20 cellular contexts compared by ENCODE assay signal in the genomic region with DNA sequence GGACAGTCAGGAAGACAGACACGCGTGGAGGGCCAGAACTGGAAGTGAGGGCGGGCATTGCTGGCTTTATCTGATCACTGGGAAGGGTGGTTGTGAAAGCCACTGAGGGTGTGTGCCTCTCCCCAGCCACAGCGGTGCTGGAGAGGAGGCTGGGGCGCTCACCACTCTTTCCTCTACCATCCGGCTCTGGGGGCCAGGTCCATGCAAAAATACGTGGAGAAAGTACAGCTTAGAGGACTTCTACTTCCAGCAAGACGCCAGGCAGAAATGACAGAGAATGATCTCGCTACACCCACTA.
"Had no signal": no experiment of that assay in that cellular context is flagged by ENCODE, and none has a peak within 500 bp of the region (broad histone marks: within the 10 kb centered on the region; RNA-seq: fewer than 3 reads in every experiment).

No MANE protein-coding gene starts in this region.

- H3K27me3 ChIP-seq: brain microvascular endothelial cell, ovary, sigmoid colon, thyroid gland, upper lobe of left lung, vagina had no signal

- H3K9me3 Mint-ChIP-seq: activated CD4-positive, alpha-beta memory T cell treated with anti-CD3 and anti-CD28 coated beads for 36 hours; activated T-helper 1 cell treated with anti-CD3 and anti-CD28 coated beads, Interleukin-12 subunit alpha, Interleukin-12 subunit beta, Interleukin-2, Interleukin-4 antibody, amounts not matched to agents 30 ng/mL and 10 ng/mL and 1 ng/mL, durations not matched to agents 14 hours and 24 hours and 36 hours; immature natural killer cell; natural killer cell treated with Interleukin-12 subunit alpha and Interleukin-12 subunit beta and Interleukin-15 and Interleukin-18, amount 100 ng/mL, for 72 hours; stimulated activated memory B cell treated with anti-CD40 and anti-IgM and Interleukin-4, amounts not matched to agents 10 μg/mL and 1 μg/mL and 100 μg/mL, for 72 hours had no signal

- H3K27me3 Mint-ChIP-seq: activated CD4-positive, alpha-beta memory T cell treated with anti-CD3 and anti-CD28 coated beads for 36 hours had no signal

- H3K36me3 Mint-ChIP-seq: activated CD4-positive, alpha-beta memory T cell treated with anti-CD3 and anti-CD28 coated beads for 36 hours; immature natural killer cell; natural killer cell treated with Interleukin-12 subunit alpha and Interleukin-12 subunit beta and Interleukin-15 and Interleukin-18, amount 100 ng/mL, for 72 hours; stimulated activated memory B cell treated with anti-CD40 and anti-IgM and Interleukin-4, amounts not matched to agents 10 μg/mL and 1 μg/mL and 100 μg/mL, for 72 hours had no signal

- H3K27ac ChIP-seq: brain microvascular endothelial cell, foreskin keratinocyte, heart left ventricle, lower lobe of right lung, ovary, sigmoid colon, stomach, thyroid gland, upper lobe of left lung, vagina had no signal

- DNase-seq: cortex of kidney, sigmoid colon, T1000 had no signal

- H3K4me1 ChIP-seq: foreskin keratinocyte, heart left ventricle, lower lobe of right lung, sigmoid colon, thyroid gland, vagina had no signal

- H3K27ac Mint-ChIP-seq: activated CD4-positive, alpha-beta memory T cell treated with anti-CD3 and anti-CD28 coated beads for 36 hours; activated T-helper 1 cell treated with anti-CD3 and anti-CD28 coated beads, Interleukin-12 subunit alpha, Interleukin-12 subunit beta, Interleukin-2, Interleukin-4 antibody, amounts not matched to agents 30 ng/mL and 10 ng/mL and 1 ng/mL, durations not matched to agents 14 hours and 24 hours and 36 hours; immature natural killer cell; natural killer cell treated with Interleukin-12 subunit alpha and Interleukin-12 subunit beta and Interleukin-15 and Interleukin-18, amount 100 ng/mL, for 72 hours; progenitor cell of endocrine pancreas; stimulated activated memory B cell treated with anti-CD40 and anti-IgM and Interleukin-4, amounts not matched to agents 10 μg/mL and 1 μg/mL and 100 μg/mL, for 72 hours; T-helper 17 cell had no signal

- H3K4me3 ChIP-seq: heart left ventricle, lower lobe of right lung, ovary, stomach, thyroid gland, upper lobe of left lung, vagina had no signal

- H3K4me3 Mint-ChIP-seq: activated CD4-positive, alpha-beta memory T cell treated with anti-CD3 and anti-CD28 coated beads for 36 hours; activated T-helper 1 cell treated with anti-CD3 and anti-CD28 coated beads, Interleukin-12 subunit alpha, Interleukin-12 subunit beta, Interleukin-2, Interleukin-4 antibody, amounts not matched to agents 30 ng/mL and 10 ng/mL and 1 ng/mL, durations not matched to agents 14 hours and 24 hours and 36 hours; natural killer cell treated with Interleukin-12 subunit alpha and Interleukin-12 subunit beta and Interleukin-15 and Interleukin-18, amount 100 ng/mL, for 72 hours; stimulated activated memory B cell treated with anti-CD40 and anti-IgM and Interleukin-4, amounts not matched to agents 10 μg/mL and 1 μg/mL and 100 μg/mL, for 72 hours had no signal

- FAIRE-seq: small intestine had no signal

- H3K36me3 ChIP-seq: brain microvascular endothelial cell, heart left ventricle, lower lobe of right lung, ovary, sigmoid colon, stomach, thyroid gland, upper lobe of left lung, vagina had no signal

- H3K9me3 ChIP-seq: heart left ventricle, lower lobe of right lung, ovary, sigmoid colon, stomach, thyroid gland, upper lobe of left lung, vagina had no signal
